27 cellular contexts compared by ENCODE assay signal in the genomic region with DNA sequence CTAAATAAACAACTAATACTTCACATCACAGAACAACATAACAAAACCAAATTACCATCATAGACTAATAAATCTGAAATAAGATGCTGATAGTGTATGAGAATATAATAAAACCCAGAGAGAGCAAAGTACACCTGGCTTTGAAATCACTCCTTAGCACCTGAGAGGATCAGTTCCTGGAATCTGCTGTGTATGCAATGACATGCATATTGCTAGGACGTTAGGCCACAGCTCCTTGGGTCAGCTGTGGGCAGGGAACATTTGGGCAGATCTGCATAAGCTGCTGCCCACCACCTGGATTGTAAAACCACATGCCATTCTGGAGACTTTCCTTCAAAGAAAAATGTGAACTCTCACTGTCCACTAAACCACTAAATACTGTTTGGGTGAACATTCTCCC.
A peak's percentile ranks its signal among the peaks of the same experiment; 100 is the strongest.
DNase-seq lines count a peak whose midpoint lies in the region; ATAC-seq, FAIRE-seq and TF ChIP-seq lines count a peak whose summit lies in the region.
"Had no signal": no experiment of that assay in that cellular context is flagged by ENCODE, and none has a peak within 500 bp of the region (broad histone marks: within the 10 kb centered on the region; RNA-seq: fewer than 3 reads in every experiment).

No MANE protein-coding gene starts in this region.

- TF ChIP-seq EP300 in HepG2 (IDR thresholded peaks at IDR 0.05; ENCODE audit: low read depth in 2 of 2, low read length in 2 of 2) (no peak), HepG2 (CRISPR knock-in tag; IDR thresholded peaks at IDR 0.05; ENCODE audit: borderline replicate concordance) (no peak), transverse colon (IDR thresholded peaks at IDR 0.05; ENCODE audit: low read depth) (no peak)

- H3K4me3 ChIP-seq in HepG2 (replicated peaks in 1 of 3; ENCODE audit: insufficient read depth in 1 of 3, low read depth in 2 of 3, low read length in 3 of 3) (no peak overlapping the region), transverse colon (no peak overlapping the region), PC-9 (no peak overlapping the region)
- H3K4me3 ChIP-seq: A549, GM12878, K562 had no signal

- WGBS in HepG2 (ENCODE audit: low lambda C conversion rate), result 17% methylated on average over 1 of the region's 1 CpG
- WGBS in transverse colon (ENCODE audit: low coverage in 1 of 2), 2 donors, result 40 to 41% methylated on average over 1 of the region's 1 CpG

- H4K20me1 ChIP-seq in HepG2 (ENCODE audit: insufficient read depth, low read length), result no peaks in the 10 kb centered on the region
- H4K20me1 ChIP-seq in PC-9 (ENCODE audit: insufficient read depth), result no peaks in the 10 kb centered on the region

- POLR2A ChIA-PET in HepG2 (lab: Yijun Ruan, JAX), result no interaction called here
- POLR2A ChIA-PET in PC-9 (lab: Charles Lee; ENCODE audit: unreplicated experiment), result no interaction called here

- ATAC-seq in HepG2 (no peak), GM21576 (IDR thresholded peaks at IDR 0.05; ENCODE audit: unreplicated experiment) (no peak)
- ATAC-seq: A549, GM12878, K562 had no signal

- H3K9me2 ChIP-seq in PC-9 (ENCODE audit: insufficient read depth), result no peaks in the 10 kb centered on the region
- H3K9me2 ChIP-seq: SK-N-SH had no signal

- H3K4me2 ChIP-seq in HepG2 (ENCODE audit: low read depth, low read length) (no peak overlapping the region), PC-9 (no peak overlapping the region)
- H3K4me2 ChIP-seq: A549, SK-N-SH had no signal

- TF ChIP-seq RAD21 in HepG2 (CRISPR knock-in tag; IDR thresholded peaks at IDR 0.05), result no peak

- FAIRE-seq in colon (lab: Jason Lieb, UNC), result peak; percentile 41
- FAIRE-seq in HepG2 (lab: Jason Lieb, UNC), result no peak
- FAIRE-seq: A549, GM12878, H54, K562, RCC 7860 had no signal

- H3K79me2 ChIP-seq in HepG2 (ENCODE audit: insufficient read depth, low read length), result no peaks in the 10 kb centered on the region
- H3K79me2 ChIP-seq in PC-9 (ENCODE audit: low read depth), result no peaks in the 10 kb centered on the region

- no peak overlapping the region for H3K9ac ChIP-seq in HepG2 (ENCODE audit: insufficient read depth, low read depth, low read length)
- H3K9ac ChIP-seq: SK-N-SH had no signal

- H3K27me3 ChIP-seq in HepG2 (ENCODE audit: control insufficient read depth in 1 of 2, insufficient read depth in 2 of 2, low read length in 2 of 2) (no peaks in the 10 kb centered on the region; a peak in 1 of 5 replicates), transverse colon (no peaks in the 10 kb centered on the region), PC-9 (ENCODE audit: insufficient read depth, low read depth) (no peaks in the 10 kb centered on the region)

- H3K27ac ChIP-seq in HepG2 (ENCODE audit: extremely low read length, insufficient read depth, low read length), result no peak overlapping the region
- H3K27ac ChIP-seq in transverse colon, result peak overlapping the region; percentile 34 to 52 (median 47)
- no peak overlapping the region for H3K27ac ChIP-seq in PC-9
- H3K27ac ChIP-seq: A549 had no signal

- no peaks in the 10 kb centered on the region for H3K4me1 ChIP-seq in HepG2 (ENCODE audit: insufficient read depth, low read length)
- H3K4me1 ChIP-seq in transverse colon, result peaks cover 6 to 49% (median 26%) of the 10 kb centered on the region in 4 donors
- H3K4me1 ChIP-seq in PC-9 (replicated peaks; ENCODE audit: insufficient read depth), result peaks cover 18% of the 10 kb centered on the region; the same call in 1 of the 2 replicates

- no TSS peak for BruUV-seq in HepG2 (replicated peaks; lab: Mats Ljungman, UMichigan)
- no TSS peak for BruUV-seq in PC-9 (replicated peaks; lab: Mats Ljungman, UMichigan)

- H2AFZ ChIP-seq in HepG2 (ENCODE audit: low read length) (no peak overlapping the region), PC-9 (no peak overlapping the region)

- H3K36me3 ChIP-seq in HepG2 (replicated peaks in 1 of 2; ENCODE audit: control insufficient read depth in 1 of 2, insufficient read depth in 2 of 2, low read length in 2 of 2) (no peaks in the 10 kb centered on the region), transverse colon (no peaks in the 10 kb centered on the region), PC-9 (ENCODE audit: low read depth) (no peaks in the 10 kb centered on the region)

- TF ChIP-seq POLR2A in HepG2 (IDR thresholded peaks at IDR 0.05; ENCODE audit: insufficient read depth in 1 of 2, low read depth in 2 of 2, low read length in 2 of 2) (no peak), transverse colon (IDR thresholded peaks at IDR 0.05) (no peak)

- DNase-seq in NCI-H69 (lab: John Stamatoyannopoulos, UW) (peak; percentile 19), HepG2 (ENCODE audit: low spot score) (no peak), transverse colon (peak; percentile 39), NCI-H146 treated with DMSO at 0.1 percent for 48 hours (lab: John Stamatoyannopoulos, UW; ENCODE audit: unreplicated experiment) (no peak), PC-9 (no peak)
- DNase-seq: C1 segment of cervical spinal cord; CD4-positive, alpha-beta memory T cell; COR-L47; DMS53; EL; GDM1; MV-4-11; NCI-H1105; NCI-H1436 treated with DMSO at 0.1 percent for 48 hours; NCI-H1930; NCI-H2107; NCI-H524; NCI-H82; SK-N-SH; SW 1271 had no signal

- no peaks in the 10 kb centered on the region for H3F3A ChIP-seq in PC-9 (ENCODE audit: insufficient read depth, low read depth)

- CTCF ChIA-PET in HepG2 (lab: Yijun Ruan, JAX; ENCODE audit: low intra/inter-chr PET ratio, low total read pairs), result no interaction called here
- CTCF ChIA-PET in PC-9 (lab: Charles Lee), result no interaction called here

- TF ChIP-seq CTCF in HepG2 (CRISPR knock-in tag; IDR thresholded peaks at IDR 0.05), result no peak
- no peak for TF ChIP-seq CTCF in transverse colon (IDR thresholded peaks at IDR 0.05)
- no peak for TF ChIP-seq CTCF in PC-9 (conservative IDR thresholded peaks at IDR 0.05)

- in situ Hi-C loops in HepG2 (cut with HindIII; ENCODE audit: extremely low pct_ligation_motif_present, low pct_unique_long_range_greater_than_20kb), result no loop called here
- in situ Hi-C loops in transverse colon (cut with MboI; ENCODE audit: low pct_ligation_motif_present in 1 of 4, low pct_unique_long_range_greater_than_20kb in 1 of 4, low sequenced_read_pairs in 3 of 4), result no loop called here

- intact Hi-C loops in HepG2 (cut with micrococcal nuclease; ENCODE audit: unreplicated experiment), result no loop called here
- intact Hi-C loops in transverse colon (cut with DNase I; ENCODE audit: low total_unique reads), result no loop called here
- intact Hi-C loops in PC-9 (cut with micrococcal nuclease; ENCODE audit: unreplicated experiment), result no loop called here

- H3K9me3 ChIP-seq in HepG2 (ENCODE audit: low read length), result no peaks in the 10 kb centered on the region
- no peaks in the 10 kb centered on the region for H3K9me3 ChIP-seq in transverse colon
- no peaks in the 10 kb centered on the region for H3K9me3 ChIP-seq in PC-9 (ENCODE audit: insufficient read depth, low read depth)
- H3K9me3 ChIP-seq: A549, SK-N-SH had no signal

TF ChIP-seq in HepG2, 621 proteins besides CTCF, POLR2A, EP300 and RAD21:
- TF ChIP-seq, protein P1, sequence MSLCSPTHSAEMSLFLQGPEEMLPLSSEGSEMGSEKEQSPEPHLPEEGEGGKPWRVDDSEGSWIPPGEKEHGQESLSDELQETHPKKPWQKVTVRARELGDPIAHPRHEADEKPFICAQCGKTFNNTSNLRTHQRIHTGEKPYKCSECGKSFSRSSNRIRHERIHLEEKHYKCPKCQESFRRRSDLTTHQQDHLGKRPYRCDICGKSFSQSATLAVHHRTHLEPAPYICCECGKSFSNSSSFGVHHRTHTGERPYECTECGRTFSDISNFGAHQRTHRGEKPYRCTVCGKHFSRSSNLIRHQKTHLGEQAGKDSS (CRISPR knock-in tag; IDR thresholded peaks at IDR 0.05; ENCODE audit: borderline replicate concordance, low read depth), result no peak
- TF ChIP-seq RFX5 (IDR thresholded peaks at IDR 0.05; ENCODE audit: low read depth, low read length), result 0 out of 2 replicates have a peak, but pooled peaks have one; percentile 13

Comparison
In these comparisons a context has a peak if more than half of its experiments do, and no peak if none do; other contexts are left out.
1. DNase-seq: peak in NCI-H69 (single experiment) and transverse colon (single experiment); none in HepG2 (single experiment), NCI-H146 treated with DMSO at 0.1 percent for 48 hours (single experiment) and PC-9 (0 of 2).
2. H3K27ac ChIP-seq: peak in transverse colon (4 of 4); none in HepG2 (single experiment) and PC-9 (single experiment).